ENCODE assay signal across 17 cellular contexts in genomic region chr11:11493698-11494097, GRCh38.
"Had no signal": no experiment of that assay in that cellular context is flagged by ENCODE, and none has a peak within 500 bp of the region (broad histone marks: within the 10 kb centered on the region; RNA-seq: fewer than 3 reads in every experiment).

No MANE protein-coding gene starts in this region.

- ATAC-seq: effector memory CD8-positive, alpha-beta T cell; left lobe of liver; naive thymus-derived CD4-positive, alpha-beta T cell had no signal

- H3K36me3 ChIP-seq: neural progenitor cell, right atrium auricular region, sigmoid colon, stomach, thyroid gland, vagina had no signal

- H3K4me3 ChIP-seq: neural progenitor cell, right atrium auricular region, sigmoid colon, stomach, thyroid gland, vagina had no signal

- H3K4me1 ChIP-seq: neural progenitor cell, stomach, vagina had no signal

- H3K27me3 ChIP-seq: neural progenitor cell, right atrium auricular region, sigmoid colon, stomach, thyroid gland, vagina had no signal

- H3K9me3 ChIP-seq: right atrium auricular region, sigmoid colon, stomach, thyroid gland, vagina had no signal

- H3K27ac ChIP-seq: neural progenitor cell, parathyroid adenoma, right atrium auricular region, sigmoid colon, stomach, thyroid gland, vagina had no signal

- DNase-seq: cortex of kidney; effector memory CD8-positive, alpha-beta T cell; mesendoderm; midbrain; naive thymus-derived CD4-positive, alpha-beta T cell; sigmoid colon; stimulated activated CD4-positive, alpha-beta T cell treated with anti-CD3 and anti-CD28 coated beads, Interleukin-2, amount 100 ng/mL, for 24 hours; stimulated activated CD4-positive, alpha-beta T cell treated with anti-CD3 and anti-CD28 coated beads, Interleukin-4, amount 100 ng/mL, for 24 hours; stimulated activated naive CD4-positive, alpha-beta T cell treated with Interleukin-2 at 50 U/mL for 16 hours; stomach; thyroid gland; trophoblast cell had no signal
